ENCODE assay signal across 28 cellular contexts in genomic region chr11:130424613-130425140, GRCh38. TPM values are rescaled to one million over a fixed set of nuclear protein-coding genes. Genes with fewer than 3 reads are reported as not detected.
"Had no signal": no experiment of that assay in that cellular context is flagged by ENCODE, and none has a peak within 500 bp of the region (broad histone marks: within the 10 kb centered on the region; RNA-seq: fewer than 3 reads in every experiment).

No MANE protein-coding gene starts in this region.

- FAIRE-seq: islet of Langerhans, kidney, pancreas had no signal

- H3K27ac Mint-ChIP-seq: naive thymus-derived CD4-positive, alpha-beta T cell; natural killer cell treated with Interleukin-12 subunit alpha and Interleukin-12 subunit beta and Interleukin-15 and Interleukin-18, amount 100 ng/mL, for 72 hours; stimulated activated naive B cell treated with anti-CD40 and anti-IgM and Interleukin-4, amounts not matched to agents 10 μg/mL and 1 μg/mL and 100 μg/mL, for 72 hours had no signal

- H3K36me3 ChIP-seq: left lung, pancreas, prostate gland, stomach, thyroid gland, transverse colon, upper lobe of left lung, vagina had no signal

- H3K36me3 Mint-ChIP-seq: naive thymus-derived CD4-positive, alpha-beta T cell; natural killer cell treated with Interleukin-12 subunit alpha and Interleukin-12 subunit beta and Interleukin-15 and Interleukin-18, amount 100 ng/mL, for 72 hours; stimulated activated naive B cell treated with anti-CD40 and anti-IgM and Interleukin-4, amounts not matched to agents 10 μg/mL and 1 μg/mL and 100 μg/mL, for 72 hours had no signal

- H3K27me3 ChIP-seq: testis, thyroid gland, vagina had no signal

- H3K4me3 Mint-ChIP-seq: naive thymus-derived CD4-positive, alpha-beta T cell; natural killer cell treated with Interleukin-12 subunit alpha and Interleukin-12 subunit beta and Interleukin-15 and Interleukin-18, amount 100 ng/mL, for 72 hours; stimulated activated naive B cell treated with anti-CD40 and anti-IgM and Interleukin-4, amounts not matched to agents 10 μg/mL and 1 μg/mL and 100 μg/mL, for 72 hours had no signal

- H3K4me3 ChIP-seq: left lung, lung, mucosa of descending colon, pancreas, prostate gland, skin epidermis, stomach, testis, thyroid gland, transverse colon, upper lobe of left lung, vagina had no signal

- DNase-seq: hippocampal formation; kidney; left colon; left lung; midbrain; mucosa of descending colon; naive thymus-derived CD4-positive, alpha-beta T cell; nucleus accumbens; pancreas; right cardiac atrium; stimulated activated CD4-positive, alpha-beta T cell treated with anti-CD3 and anti-CD28 coated beads, Interleukin-12 subunit alpha, Interleukin-12 subunit beta, amount 100 ng/mL, for 4 hours; stimulated activated CD4-positive, alpha-beta T cell treated with anti-CD3 and anti-CD28 coated beads, Interleukin-15, amount 100 ng/mL, for 24 hours; stimulated activated CD4-positive, alpha-beta T cell treated with anti-CD3 and anti-CD28 coated beads, Interleukin-2, amount 100 ng/mL, for 24 hours; stimulated activated CD4-positive, alpha-beta T cell treated with anti-CD3 and anti-CD28 coated beads, Interleukin-4, amount 100 ng/mL, for 1 hour; stimulated activated naive B cell treated with anti-CD40 and anti-IgM and Interleukin-4, amounts not matched to agents 10 μg/mL and 1 μg/mL and 100 μg/mL, for 72 hours; stimulated activated naive CD8-positive, alpha-beta T cell treated with anti-CD3 and anti-CD28 coated beads, Interleukin-15, Interleukin-2, amounts not matched to agents 100 U/mL and 50 U/mL, for 24 hours; stomach; testis; thyroid gland; transverse colon had no signal

- H3K27ac ChIP-seq: left lung, pancreas, prostate gland, skin epidermis, testis, thyroid gland, transverse colon, vagina had no signal

- H3K9me3 Mint-ChIP-seq: naive thymus-derived CD4-positive, alpha-beta T cell; natural killer cell treated with Interleukin-12 subunit alpha and Interleukin-12 subunit beta and Interleukin-15 and Interleukin-18, amount 100 ng/mL, for 72 hours; stimulated activated naive B cell treated with anti-CD40 and anti-IgM and Interleukin-4, amounts not matched to agents 10 μg/mL and 1 μg/mL and 100 μg/mL, for 72 hours had no signal

- H3K9me3 ChIP-seq: left lung, mucosa of descending colon, pancreas, prostate gland, stomach, testis, thyroid gland, transverse colon, upper lobe of left lung, vagina had no signal

RNA-seq across cellular contexts. Expression of gene ADAMTS8, which starts 3.7 kb away (rescaled TPM):
- total RNA-seq: naive thymus-derived CD4-positive, alpha-beta T cell; natural killer cell treated with Interleukin-12 subunit alpha and Interleukin-12 subunit beta and Interleukin-15 and Interleukin-18, amount 100 ng/mL, for 72 hours; osteoblast had no signal
- polyA plus RNA-seq: naive thymus-derived CD4-positive, alpha-beta T cell had no signal

RNA-seq across cellular contexts. Expression of gene ADAMTS15, which starts 23.8 kb away (rescaled TPM):
- total RNA-seq: natural killer cell treated with Interleukin-12 subunit alpha and Interleukin-12 subunit beta and Interleukin-15 and Interleukin-18, amount 100 ng/mL, for 72 hours had no signal
- polyA plus RNA-seq: naive thymus-derived CD4-positive, alpha-beta T cell had no signal
